Comparison of ENCODE assay signal across 17 cellular contexts in genomic region chr3:123753321-123753720, GRCh38.
"Had no signal": no experiment of that assay in that cellular context is flagged by ENCODE, and none has a peak within 500 bp of the region (broad histone marks: within the 10 kb centered on the region; RNA-seq: fewer than 3 reads in every experiment).

No MANE protein-coding gene starts in this region.

- H3K4me1 ChIP-seq: uterus had no signal

- DNase-seq: activated CD4-positive, alpha-beta T cell treated with anti-CD3 and anti-CD28 coated beads for 36 hours; activated CD4-positive, alpha-beta T cell treated with anti-CD3 and anti-CD28 coated beads, Interleukin-2, amount 50 U/mL, for 48 hours; activated T-cell treated with anti-CD3 and anti-CD28 coated beads for 4 hours; amniotic stem cell; body of pancreas; dorsolateral prefrontal cortex; foreskin melanocyte; left lung; natural killer cell; retina; stimulated activated CD4-positive, alpha-beta T cell treated with anti-CD3 and anti-CD28 coated beads, Interleukin-12 subunit alpha, Interleukin-12 subunit beta, amount 100 ng/mL, for 4 hours; stimulated activated naive CD8-positive, alpha-beta T cell treated with anti-CD3 and anti-CD28 coated beads, Interleukin-15, Interleukin-2, amounts not matched to agents 100 U/mL and 50 U/mL, for 24 hours; transverse colon; uterus had no signal

- H3K4me3 ChIP-seq: body of pancreas, dorsolateral prefrontal cortex, left lung, transverse colon, uterus had no signal

- H3K36me3 ChIP-seq: left lung, transverse colon, uterus had no signal

- H3K27ac Mint-ChIP-seq: activated CD4-positive, alpha-beta T cell treated with anti-CD3 and anti-CD28 coated beads for 36 hours; activated naive CD8-positive, alpha-beta T cell; memory B cell; natural killer cell; WTC11 had no signal

- H3K27ac ChIP-seq: dorsolateral prefrontal cortex, transverse colon, uterus had no signal

- H3K9me3 ChIP-seq: body of pancreas, left lung, transverse colon, uterus had no signal

- H3K27me3 ChIP-seq: body of pancreas, dorsolateral prefrontal cortex, left lung, transverse colon, uterus had no signal

- ATAC-seq: activated CD4-positive, alpha-beta T cell treated with anti-CD3 and anti-CD28 coated beads for 36 hours; body of pancreas; left lung; natural killer cell; stimulated activated naive CD8-positive, alpha-beta T cell treated with anti-CD3 and anti-CD28 coated beads, Interleukin-15, Interleukin-2, amounts not matched to agents 100 U/mL and 50 U/mL, for 24 hours; WTC11 had no signal

- H3K4me1 Mint-ChIP-seq: activated CD4-positive, alpha-beta T cell treated with anti-CD3 and anti-CD28 coated beads for 36 hours had no signal

- H3K4me3 Mint-ChIP-seq: activated CD4-positive, alpha-beta T cell treated with anti-CD3 and anti-CD28 coated beads for 36 hours; activated naive CD8-positive, alpha-beta T cell; memory B cell; natural killer cell; WTC11 had no signal

- H3K9me3 Mint-ChIP-seq: memory B cell, natural killer cell had no signal

- H3K36me3 Mint-ChIP-seq: activated naive CD8-positive, alpha-beta T cell; memory B cell; natural killer cell; WTC11 had no signal
